ENCODE assay signal across 9 cellular contexts in the genomic region with DNA sequence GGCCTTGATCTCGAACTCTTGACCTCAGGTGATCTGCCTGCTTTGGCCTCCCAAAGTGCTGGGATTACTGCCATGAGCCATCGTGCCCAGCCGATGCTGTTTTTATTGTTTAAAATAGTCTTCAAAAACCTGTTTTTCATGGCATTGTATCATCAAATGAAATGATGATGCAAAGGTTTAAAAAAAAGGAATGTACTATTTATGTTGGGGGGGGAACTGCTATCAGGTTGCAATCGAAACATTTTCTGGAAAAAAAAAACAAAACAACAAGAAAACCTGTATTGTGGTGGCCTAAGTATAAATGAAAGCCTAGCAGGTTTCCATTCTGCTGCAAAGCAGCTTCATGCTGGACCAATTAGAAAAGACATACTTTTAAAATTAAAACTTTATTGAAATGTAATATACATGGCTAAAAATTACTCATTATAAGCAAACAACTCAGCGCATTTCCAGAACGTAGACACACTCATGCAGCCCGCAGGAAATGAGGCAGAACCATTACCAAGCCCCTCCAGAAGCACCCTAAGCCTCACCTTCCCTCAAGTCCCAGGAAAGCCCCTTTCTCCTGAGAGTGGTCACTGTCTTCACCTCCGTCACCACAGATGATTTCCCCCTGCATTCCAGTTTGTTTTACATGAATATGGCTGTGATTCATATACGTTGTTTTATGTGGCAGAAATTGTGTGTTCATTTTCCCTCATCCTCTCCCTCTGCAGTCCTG. TPM values are rescaled to one million over a fixed set of nuclear protein-coding genes. Genes with fewer than 3 reads are reported as not detected.
DNase-seq lines count a peak whose midpoint lies in the region; TF ChIP-seq lines count a peak whose summit lies in the region.
"Had no signal": no experiment of that assay in that cellular context is flagged by ENCODE, and none has a peak within 500 bp of the region (broad histone marks: within the 10 kb centered on the region; RNA-seq: fewer than 3 reads in every experiment).

No MANE protein-coding gene starts in this region.

- H3K9ac ChIP-seq in HUES48 (ENCODE audit: low read depth, low read length) (no peak overlapping the region), neural progenitor cell (no peak overlapping the region)

- DNase-seq in EL (peak; percentile 41), neural progenitor cell (ENCODE audit: low spot score) (no peak), NCI-H2196 (lab: John Stamatoyannopoulos, UW; ENCODE audit: unreplicated experiment) (no peak), DMS153 treated with DMSO at 0.1 percent for 48 hours (lab: John Stamatoyannopoulos, UW; ENCODE audit: unreplicated experiment) (no peak), GDM1 (lab: John Stamatoyannopoulos, UW) (no peak), ureter (ENCODE audit: low spot score) (no peak)
- DNase-seq: NCI-H1048 had no signal

- H3K4me1 Mint-ChIP-seq in dendritic cell treated with granulocyte-macrophage colony-stimulating factor and Interleukin-4, amounts not matched to agents 40 ng/mL and 50 ng/mL, for 4 days (ENCODE audit: low read depth): peaks cover 32% of the 10 kb centered on the region
- H3K4me1 Mint-ChIP-seq in neural progenitor cell: peaks cover 2% of the 10 kb centered on the region

- no peaks in the 10 kb centered on the region for H3K9me3 Mint-ChIP-seq in dendritic cell treated with granulocyte-macrophage colony-stimulating factor and Interleukin-4, amounts not matched to agents 40 ng/mL and 50 ng/mL, for 4 days
- no peaks in the 10 kb centered on the region for H3K9me3 Mint-ChIP-seq in neural progenitor cell

- no peak overlapping the region for H3K4me2 ChIP-seq in neural progenitor cell

- peaks cover 50% of the 10 kb centered on the region for H3K79me2 ChIP-seq in neural progenitor cell (ENCODE audit: low read depth)

- H2AFZ ChIP-seq in neural progenitor cell (replicated peaks): no peak overlapping the region

- H3K4me3 Mint-ChIP-seq in dendritic cell treated with granulocyte-macrophage colony-stimulating factor and Interleukin-4, amounts not matched to agents 40 ng/mL and 50 ng/mL, for 4 days: no peak overlapping the region
- no peak overlapping the region for H3K4me3 Mint-ChIP-seq in neural progenitor cell

- H3K36me3 Mint-ChIP-seq in dendritic cell treated with granulocyte-macrophage colony-stimulating factor and Interleukin-4, amounts not matched to agents 40 ng/mL and 50 ng/mL, for 4 days (ENCODE audit: low read depth): peaks cover 36% of the 10 kb centered on the region
- H3K36me3 Mint-ChIP-seq in neural progenitor cell: peaks cover 9% of the 10 kb centered on the region

- H3K4me3 ChIP-seq in HUES48 (ENCODE audit: low read depth, low read length) (no peak overlapping the region), neural progenitor cell (no peak overlapping the region)

- no peaks in the 10 kb centered on the region for H3F3A ChIP-seq in neural progenitor cell (ENCODE audit: low read depth)

- peaks cover 16% of the 10 kb centered on the region for H3K36me3 ChIP-seq in HUES48 (ENCODE audit: control insufficient read depth, insufficient read depth, low read length)
- peaks cover 4% of the 10 kb centered on the region for H3K36me3 ChIP-seq in neural progenitor cell

- TF ChIP-seq CTCF in neural progenitor cell (IDR thresholded peaks at IDR 0.05): no peak

- H3K4me1 ChIP-seq in HUES48 (ENCODE audit: control insufficient read depth, insufficient read depth, low read length) (peaks cover 6% of the 10 kb centered on the region), neural progenitor cell (no peaks in the 10 kb centered on the region)

- H3K27ac Mint-ChIP-seq in dendritic cell treated with granulocyte-macrophage colony-stimulating factor and Interleukin-4, amounts not matched to agents 40 ng/mL and 50 ng/mL, for 4 days: peak overlapping the region; percentile 80
- peak overlapping the region; percentile 70 for H3K27ac Mint-ChIP-seq in neural progenitor cell

- no peaks in the 10 kb centered on the region for H3K27me3 ChIP-seq in HUES48 (ENCODE audit: control insufficient read depth, insufficient read depth, low read length)
- no peaks in the 10 kb centered on the region for H3K27me3 ChIP-seq in neural progenitor cell

- peaks cover 30% of the 10 kb centered on the region for H4K20me1 ChIP-seq in neural progenitor cell (ENCODE audit: low read depth)

- H3K27ac ChIP-seq in HUES48 (ENCODE audit: low read depth, low read length) (peak overlapping the region; percentile 40), neural progenitor cell (no peak overlapping the region)

- no peaks in the 10 kb centered on the region for H3K27me3 Mint-ChIP-seq in dendritic cell treated with granulocyte-macrophage colony-stimulating factor and Interleukin-4, amounts not matched to agents 40 ng/mL and 50 ng/mL, for 4 days
- peaks cover 2% of the 10 kb centered on the region for H3K27me3 Mint-ChIP-seq in neural progenitor cell (ENCODE audit: insufficient read depth, low read depth)

- H3K9me3 ChIP-seq in HUES48 (ENCODE audit: control insufficient read depth, insufficient read depth, low read length) (no peaks in the 10 kb centered on the region), neural progenitor cell (ENCODE audit: low read depth) (no peaks in the 10 kb centered on the region)

- intact Hi-C loops in dendritic cell treated with granulocyte-macrophage colony-stimulating factor and Interleukin-4, amounts not matched to agents 40 ng/mL and 50 ng/mL, for 4 days (cut with micrococcal nuclease): no loop called here

RNA-seq across cellular contexts. Expression of gene GPR107, which starts 19.0 kb away (rescaled TPM):
- 33.2 and 33.8 TPM in 2 replicates for total RNA-seq in neural progenitor cell (ENCODE audit: low replicate concordance)
- 48.2 TPM for total RNA-seq in ureter

RNA-seq across cellular contexts. Expression of gene FNBP1, which starts 29.7 kb away (rescaled TPM):
- total RNA-seq in neural progenitor cell (ENCODE audit: low replicate concordance): 24.3 and 34.9 TPM in 2 replicates
- total RNA-seq in ureter: 71.7 TPM
